21 cellular contexts compared by ENCODE assay signal in genomic region chr4:156169861-156170260, GRCh38.
DNase-seq lines count a peak whose midpoint lies in the region; ATAC-seq and TF ChIP-seq lines count a peak whose summit lies in the region.
"Had no signal": no experiment of that assay in that cellular context is flagged by ENCODE, and none has a peak within 500 bp of the region (broad histone marks: within the 10 kb centered on the region; RNA-seq: fewer than 3 reads in every experiment).

No MANE protein-coding gene starts in this region.

- no peaks in the 10 kb centered on the region for H3K79me2 ChIP-seq in osteoblast (ENCODE audit: insufficient read depth, low read length)

- H3K9me3 ChIP-seq in endodermal cell (ENCODE audit: control insufficient read depth, low read length) (no peaks in the 10 kb centered on the region), osteoblast (ENCODE audit: low read depth, low read length) (no peaks in the 10 kb centered on the region), left lung (no peaks in the 10 kb centered on the region)
- H3K9me3 ChIP-seq: spleen, suprapubic skin had no signal

- H3K27ac ChIP-seq in endodermal cell (ENCODE audit: low read depth, low read length) (no peak overlapping the region), osteoblast (ENCODE audit: low read depth, low read length) (peak overlapping the region; percentile 79), left lung (no peak overlapping the region)
- H3K27ac ChIP-seq: C4-2B, psoas muscle, spleen had no signal

- WGBS in endodermal cell (ENCODE audit: insufficient coverage in 1 of 2, insufficient read length in 1 of 2), 2 experiments, result 75% methylated on average over 2 of the region's 2 CpGs
- WGBS in lower leg skin, 2 donors, result 37 to 55% methylated on average over 2 of the region's 2 CpGs

- no peaks in the 10 kb centered on the region for H3K27me3 Mint-ChIP-seq in endodermal cell (ENCODE audit: insufficient read depth)
- H3K27me3 Mint-ChIP-seq: activated CD4-positive, alpha-beta T cell treated with anti-CD3 and anti-CD28 coated beads, Interleukin-2, amount 10 ng/mL, durations not matched to agents 7 days and 5 days; central memory CD8-positive, alpha-beta T cell had no signal

- H3K9me3 Mint-ChIP-seq in endodermal cell, result no peaks in the 10 kb centered on the region
- H3K9me3 Mint-ChIP-seq: activated CD4-positive, alpha-beta T cell treated with anti-CD3 and anti-CD28 coated beads, Interleukin-2, amount 10 ng/mL, durations not matched to agents 7 days and 5 days had no signal

- TF ChIP-seq CTCF in endodermal cell (conservative IDR thresholded peaks at IDR 0.05) (peak; percentile 29), osteoblast (IDR thresholded peaks at IDR 0.05; ENCODE audit: extremely low read depth, low read depth, low read length) (no peak), lower leg skin (IDR thresholded peaks at IDR 0.05) (no peak), left lung (IDR thresholded peaks at IDR 0.05) (no peak)

- no peak overlapping the region for H3K4me3 Mint-ChIP-seq in endodermal cell
- H3K4me3 Mint-ChIP-seq: activated CD4-positive, alpha-beta T cell treated with anti-CD3 and anti-CD28 coated beads, Interleukin-2, amount 10 ng/mL, durations not matched to agents 7 days and 5 days; central memory CD8-positive, alpha-beta T cell; immature natural killer cell; natural killer cell had no signal

- no peak for TF ChIP-seq POLR2A in lower leg skin (IDR thresholded peaks at IDR 0.05)

- no peak overlapping the region for H3K4me3 ChIP-seq in endodermal cell (ENCODE audit: low read length)
- no peak overlapping the region for H3K4me3 ChIP-seq in osteoblast (ENCODE audit: insufficient read depth, low read length)
- no peak overlapping the region for H3K4me3 ChIP-seq in lower leg skin (ENCODE audit: low read depth, poor library complexity, severe bottlenecking)
- H3K4me3 ChIP-seq in left lung, result no peak overlapping the region
- H3K4me3 ChIP-seq: psoas muscle, spleen, suprapubic skin had no signal

- H2AFZ ChIP-seq in osteoblast (ENCODE audit: low read length), result peak overlapping the region; percentile 30

- H4K20me1 ChIP-seq in osteoblast (ENCODE audit: insufficient read depth, low read length), result no peaks in the 10 kb centered on the region

- DNase-seq in NCI-H1417 (lab: John Stamatoyannopoulos, UW) (peak in 2 of 3 experiments; percentile 2 to 35), NCI-H1417 treated with DMSO at 0.1 percent for 48 hours (lab: John Stamatoyannopoulos, UW) (no peak), M059J (ENCODE audit: low read depth) (peak; percentile 13), endodermal cell (peak; percentile 62), osteoblast (ENCODE audit: insufficient read length, low spot score, missing footprints) (peak; percentile 59), lower leg skin (ENCODE audit: low spot score in 2 of 2) (no peak), left lung (no peak), T1000 (lab: John Stamatoyannopoulos, UW) (no peak)
- DNase-seq: 8988T; activated CD4-positive, alpha-beta T cell treated with anti-CD3 and anti-CD28 coated beads, Interleukin-2, amount 10 ng/mL, durations not matched to agents 7 days and 5 days; GOT3; immature natural killer cell; MM.1S; natural killer cell; NCI-H2029; NCI-H510A; psoas muscle; spleen had no signal

- H3K27ac Mint-ChIP-seq in endodermal cell, result peak overlapping the region; percentile 54
- H3K27ac Mint-ChIP-seq: activated CD4-positive, alpha-beta T cell treated with anti-CD3 and anti-CD28 coated beads, Interleukin-2, amount 10 ng/mL, durations not matched to agents 7 days and 5 days; immature natural killer cell; natural killer cell had no signal

- H3K4me2 ChIP-seq in osteoblast (ENCODE audit: insufficient read depth, low read length), result no peak overlapping the region

- H3K27me3 ChIP-seq in endodermal cell (ENCODE audit: control insufficient read depth, insufficient read depth, low read length, poor library complexity, severe bottlenecking) (no peaks in the 10 kb centered on the region), osteoblast (ENCODE audit: insufficient read depth, low read length) (no peaks in the 10 kb centered on the region), left lung (no peaks in the 10 kb centered on the region)
- H3K27me3 ChIP-seq: spleen, suprapubic skin had no signal

- intact Hi-C loops in lower leg skin (cut with DNase I; ENCODE audit: low total_unique reads) (no loop called here), left lung (cut with DNase I) (no loop called here)

- H3K36me3 ChIP-seq in endodermal cell (ENCODE audit: control insufficient read depth, insufficient read depth, low read length) (no peaks in the 10 kb centered on the region), osteoblast (ENCODE audit: insufficient read depth, low read length) (no peaks in the 10 kb centered on the region), left lung (no peaks in the 10 kb centered on the region)
- H3K36me3 ChIP-seq: spleen, suprapubic skin had no signal

- no peaks in the 10 kb centered on the region for H3K4me1 ChIP-seq in endodermal cell (ENCODE audit: control insufficient read depth, insufficient read depth, low read length)
- H3K4me1 ChIP-seq in osteoblast (ENCODE audit: insufficient read depth, low read length), result peaks cover 17% of the 10 kb centered on the region
- no peaks in the 10 kb centered on the region for H3K4me1 ChIP-seq in left lung
- H3K4me1 ChIP-seq: psoas muscle, spleen had no signal

- peaks cover 10% of the 10 kb centered on the region for H3K4me1 Mint-ChIP-seq in endodermal cell
- H3K4me1 Mint-ChIP-seq: activated CD4-positive, alpha-beta T cell treated with anti-CD3 and anti-CD28 coated beads, Interleukin-2, amount 10 ng/mL, durations not matched to agents 7 days and 5 days; central memory CD8-positive, alpha-beta T cell; immature natural killer cell; natural killer cell had no signal

- H3K9ac ChIP-seq in endodermal cell (ENCODE audit: extremely low read depth, low read length, poor library complexity, severe bottlenecking), result no peak overlapping the region

- ATAC-seq in left lung, result no peak
- ATAC-seq: natural killer cell had no signal

- no peaks in the 10 kb centered on the region for H3K36me3 Mint-ChIP-seq in endodermal cell (ENCODE audit: low read depth)
- H3K36me3 Mint-ChIP-seq: immature natural killer cell had no signal

Comparison
In these comparisons a context has a peak if more than half of its experiments do, and no peak if none do; other contexts are left out.
1. DNase-seq: peak in NCI-H1417 (2 of 3), M059J (single experiment), endodermal cell (single experiment) and osteoblast (single experiment); none in NCI-H1417 treated with DMSO at 0.1 percent for 48 hours (single experiment), lower leg skin (0 of 2), left lung (0 of 2) and T1000 (single experiment).